22 cellular contexts compared by ENCODE assay signal in the genomic region with DNA sequence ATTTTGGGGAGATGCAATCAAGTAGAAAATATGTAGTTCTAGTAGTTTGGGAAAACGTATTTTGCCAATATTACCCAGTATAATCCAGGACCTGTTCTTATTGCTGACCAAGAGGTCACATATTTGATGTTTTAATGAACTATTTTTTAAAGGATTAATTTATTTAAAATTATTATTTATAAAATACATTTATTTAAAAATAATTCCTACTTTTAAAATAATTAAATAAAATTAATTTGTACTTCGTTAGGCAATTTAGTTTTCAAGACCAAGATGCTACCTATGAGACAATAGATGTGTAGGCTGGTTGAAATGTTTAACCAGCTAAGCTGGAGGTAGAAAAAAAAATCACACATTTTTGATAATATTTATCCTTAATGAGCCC.
"Had no signal": no experiment of that assay in that cellular context is flagged by ENCODE, and none has a peak within 500 bp of the region (broad histone marks: within the 10 kb centered on the region; RNA-seq: fewer than 3 reads in every experiment).

No MANE protein-coding gene starts in this region.

- H3K27ac ChIP-seq: brain microvascular endothelial cell, SJCRH30 had no signal

- H3K4me3 ChIP-seq: MG63, SJCRH30, SK-N-MC had no signal

- H3K36me3 Mint-ChIP-seq: activated naive CD8-positive, alpha-beta T cell treated with anti-CD3 and anti-CD28 coated beads for 36 hours had no signal

- H3K9me3 Mint-ChIP-seq: activated CD4-positive, alpha-beta T cell treated with anti-CD3 and anti-CD28 coated beads, Interleukin-2, amount 10 ng/mL, durations not matched to agents 7 days and 5 days; activated naive CD8-positive, alpha-beta T cell treated with anti-CD3 and anti-CD28 coated beads for 36 hours; activated T-cell treated with anti-CD3 and anti-CD28 coated beads, Interleukin-2, amount 50 U/mL, for 4 hours had no signal

- H3K4me1 ChIP-seq: SJCRH30 had no signal

- H3K4me3 Mint-ChIP-seq: activated CD4-positive, alpha-beta T cell treated with anti-CD3 and anti-CD28 coated beads for 36 hours; activated CD4-positive, alpha-beta T cell treated with anti-CD3 and anti-CD28 coated beads, Interleukin-2, amount 10 ng/mL, durations not matched to agents 7 days and 5 days; activated CD8-positive, alpha-beta T cell treated with anti-CD3 and anti-CD28 coated beads, Interleukin-2, amount 10 ng/mL, durations not matched to agents 7 days and 5 days; activated naive CD8-positive, alpha-beta T cell treated with anti-CD3 and anti-CD28 coated beads for 36 hours; activated T-cell treated with anti-CD3 and anti-CD28 coated beads, Interleukin-2, amount 50 U/mL, for 4 hours had no signal

- H3K4me1 Mint-ChIP-seq: activated CD4-positive, alpha-beta T cell treated with anti-CD3 and anti-CD28 coated beads for 36 hours; activated CD4-positive, alpha-beta T cell treated with anti-CD3 and anti-CD28 coated beads, Interleukin-2, amount 10 ng/mL, durations not matched to agents 7 days and 5 days; activated naive CD8-positive, alpha-beta T cell treated with anti-CD3 and anti-CD28 coated beads for 36 hours had no signal

- H3K9me3 ChIP-seq: MG63, SJCRH30 had no signal

- H3K27ac Mint-ChIP-seq: activated CD4-positive, alpha-beta T cell treated with anti-CD3 and anti-CD28 coated beads for 36 hours; activated CD4-positive, alpha-beta T cell treated with anti-CD3 and anti-CD28 coated beads, Interleukin-2, amount 10 ng/mL, durations not matched to agents 7 days and 5 days; activated CD8-positive, alpha-beta T cell treated with anti-CD3 and anti-CD28 coated beads, Interleukin-2, amount 10 ng/mL, durations not matched to agents 7 days and 5 days; activated naive CD8-positive, alpha-beta T cell treated with anti-CD3 and anti-CD28 coated beads for 36 hours had no signal

- ATAC-seq: activated CD4-positive, alpha-beta T cell treated with anti-CD3 and anti-CD28 coated beads for 36 hours; activated CD4-positive, CD25-positive, alpha-beta regulatory T cell treated with anti-CD3 and anti-CD28 coated beads, Interleukin-2, amount 50 U/mL, for 24 hours; activated CD8-positive, alpha-beta T cell treated with anti-CD3 and anti-CD28 coated beads, Interleukin-2, amount 10 ng/mL, durations not matched to agents 7 days and 5 days; activated T-cell treated with anti-CD3 and anti-CD28 coated beads, Interleukin-2, amount 50 U/mL, for 4 hours had no signal

- H3K27me3 ChIP-seq: brain microvascular endothelial cell, MG63, SJCRH30 had no signal

- H3K36me3 ChIP-seq: brain microvascular endothelial cell, MG63, SJCRH30 had no signal

- DNase-seq: activated CD4-positive, alpha-beta T cell treated with anti-CD3 and anti-CD28 coated beads for 36 hours; activated CD4-positive, alpha-beta T cell treated with anti-CD3 and anti-CD28 coated beads, Interleukin-2, amount 10 ng/mL, durations not matched to agents 7 days and 5 days; activated CD4-positive, alpha-beta T cell treated with anti-CD3 and anti-CD28 coated beads, Interleukin-2, amount 50 U/mL, for 48 hours; activated CD8-positive, alpha-beta T cell treated with anti-CD3 and anti-CD28 coated beads, Interleukin-2, amount 10 ng/mL, durations not matched to agents 7 days and 5 days; activated effector memory CD4-positive, alpha-beta T cell treated with Interleukin-2 at 50 U/mL for 16 hours; activated naive CD4-positive, alpha-beta T cell treated with anti-CD3 and anti-CD28 coated beads, Interleukin-2, amount 50 U/mL, for 16 hours; activated naive CD8-positive, alpha-beta T cell treated with anti-CD3 and anti-CD28 coated beads for 36 hours; activated T-cell treated with anti-CD3 and anti-CD28 coated beads, Interleukin-2, amount 50 U/mL, for 4 hours; aorta; central memory CD4-positive, alpha-beta T cell; KG1; MV-4-11; NCI-H187 treated with DMSO at 0.1 percent for 48 hours; NCI-H2227 treated with DMSO at 0.1 percent for 48 hours; T-helper 1 cell; T-helper 2 cell; T-helper 9 cell had no signal

- H3K27me3 Mint-ChIP-seq: activated CD4-positive, alpha-beta T cell treated with anti-CD3 and anti-CD28 coated beads, Interleukin-2, amount 10 ng/mL, durations not matched to agents 7 days and 5 days had no signal
